ENCODE assay signal across 9 cellular contexts in the genomic region with DNA sequence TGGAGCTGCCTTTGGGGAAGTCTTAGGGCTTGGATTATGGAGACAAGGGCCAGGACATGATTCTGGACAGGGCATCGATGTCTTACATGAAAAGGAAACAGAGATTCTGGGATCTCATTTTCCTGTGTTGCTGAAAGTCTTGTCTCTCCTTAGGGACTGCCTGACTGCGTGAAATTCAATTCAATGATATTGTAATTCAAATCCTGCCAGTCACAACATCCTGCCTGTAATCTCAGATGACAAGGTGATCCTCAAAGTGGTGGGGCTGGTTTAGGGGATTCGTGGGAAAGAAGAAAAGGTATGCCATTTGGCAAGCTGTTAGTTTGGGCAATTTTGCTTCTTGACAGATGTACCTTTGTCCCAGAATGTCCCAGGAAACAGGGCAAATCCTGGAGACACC.
"Had no signal": no experiment of that assay in that cellular context is flagged by ENCODE, and none has a peak within 500 bp of the region (broad histone marks: within the 10 kb centered on the region; RNA-seq: fewer than 3 reads in every experiment).

No MANE protein-coding gene starts in this region.

- H3K27ac Mint-ChIP-seq: H9 had no signal

- ATAC-seq: K562 had no signal

- DNase-seq: GM23248, H9, HCEC 1CT, IMR-90, KG1 had no signal

- H3K4me3 Mint-ChIP-seq: H9 had no signal

- H3K9ac ChIP-seq: GM23248 had no signal

- H2AFZ ChIP-seq: GM23248 had no signal

- H3K4me3 ChIP-seq: GM23248, K562 had no signal

- FAIRE-seq: H1, H54, HTR-8/SVneo, K562 had no signal

- H3K27ac ChIP-seq: GM23248 had no signal
